ENCODE assay signal across 8 cellular contexts in the genomic region with DNA sequence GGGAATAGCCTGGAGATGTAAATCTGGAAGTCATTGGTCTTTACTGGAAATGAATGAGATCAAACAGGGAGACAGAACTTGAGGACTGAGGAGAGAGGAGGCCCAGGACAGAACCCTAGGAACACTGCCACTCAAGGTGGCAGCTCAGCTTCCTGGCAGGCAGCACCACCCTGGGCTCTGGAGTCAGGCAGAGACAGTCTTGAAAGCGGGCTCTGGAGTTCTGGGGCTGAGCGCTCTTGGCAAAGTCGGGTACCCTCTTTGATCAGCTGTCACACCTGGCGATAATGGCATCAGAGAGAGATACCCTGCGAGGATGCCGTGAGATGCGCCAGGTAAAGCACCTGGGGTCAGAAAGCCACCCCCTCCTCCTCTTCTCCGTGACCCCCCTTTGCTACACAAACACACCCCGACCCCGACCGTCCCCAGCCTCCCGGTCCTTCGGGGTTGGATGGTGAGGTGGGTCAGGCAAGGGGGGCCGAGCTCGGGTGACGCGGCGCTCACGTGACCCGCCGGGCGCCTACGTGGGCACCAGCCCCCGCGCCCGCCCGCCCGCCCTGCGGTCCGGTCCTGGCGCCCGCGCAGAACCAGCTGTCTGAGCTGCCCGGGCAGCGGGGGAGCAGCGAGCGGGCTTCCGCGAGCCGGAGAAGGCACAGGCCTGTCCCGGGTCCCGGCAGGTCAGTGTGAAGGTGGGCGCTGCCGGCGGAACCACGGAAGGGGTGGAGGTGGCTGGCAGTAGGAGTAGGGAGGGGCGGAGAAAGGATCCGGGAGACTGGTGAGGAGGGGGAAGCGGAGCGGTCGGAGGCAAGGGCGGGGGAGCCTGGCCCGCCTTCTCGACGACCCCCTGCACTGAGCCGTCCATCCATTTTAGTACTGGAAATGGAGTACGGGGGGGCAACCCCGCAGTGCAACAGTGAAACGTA. TPM values are rescaled to one million over a fixed set of nuclear protein-coding genes. Genes with fewer than 3 reads are reported as not detected.
DNase-seq lines count a peak whose midpoint lies in the region; ATAC-seq and TF ChIP-seq lines count a peak whose summit lies in the region.

A gene with protein sequence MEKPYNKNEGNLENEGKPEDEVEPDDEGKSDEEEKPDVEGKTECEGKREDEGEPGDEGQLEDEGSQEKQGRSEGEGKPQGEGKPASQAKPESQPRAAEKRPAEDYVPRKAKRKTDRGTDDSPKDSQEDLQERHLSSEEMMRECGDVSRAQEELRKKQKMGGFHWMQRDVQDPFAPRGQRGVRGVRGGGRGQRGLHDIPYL (plus strand): TSS at position 579 of the 920 bp plus-strand sequence. CDS start 1,102 bp downstream, outside the sequence.

- H3K4me2 ChIP-seq in Karpas-422 (ENCODE audit: low read depth, low read length, poor library complexity, severe bottlenecking) = peak within 1 kb of the TSS; percentile 70

- H3K9me2 ChIP-seq in Karpas-422 (replicated peaks; ENCODE audit: insufficient read depth, low read length) = no peaks in the 10 kb centered on the region

- peak within 1 kb of the TSS; percentile 70 for H3K4me3 ChIP-seq in Karpas-422 (ENCODE audit: low read length)
- peak within 1 kb of the TSS; percentile 77 for H3K4me3 ChIP-seq in lung

- H3K9ac ChIP-seq in Karpas-422 (ENCODE audit: low read length) = peak within 1 kb of the TSS; percentile 67

- peaks cover 15% of the 10 kb centered on the region for H3K4me1 Mint-ChIP-seq in stimulated activated naive CD8-positive, alpha-beta T cell treated with anti-CD3 and anti-CD28 coated beads, Interleukin-15, amount 100 ng/mL, for 72 hours

- H3K9me3 ChIP-seq in Karpas-422 (ENCODE audit: low read length) (no peaks in the 10 kb centered on the region), lung (ENCODE audit: control insufficient read depth in 2 of 2, insufficient read depth in 1 of 2, low read length in 1 of 2) (peaks cover 0 to 2% of the 10 kb centered on the region in 2 donors)

- no peaks in the 10 kb centered on the region for H3K9me3 Mint-ChIP-seq in stimulated activated naive CD8-positive, alpha-beta T cell treated with anti-CD3 and anti-CD28 coated beads, Interleukin-15, amount 100 ng/mL, for 72 hours

- no peak for TF ChIP-seq CTCF in lung (IDR thresholded peaks at IDR 0.05; ENCODE audit: control extremely low read depth, extremely low read depth)

- peak within 1 kb of the TSS; percentile 89 to 90 for H3K27ac Mint-ChIP-seq in stimulated activated naive CD8-positive, alpha-beta T cell treated with anti-CD3 and anti-CD28 coated beads, Interleukin-15, amount 100 ng/mL, for 72 hours

- H3K27ac ChIP-seq in Karpas-422 (ENCODE audit: low read length) (no peak within 1 kb of the TSS), lung (ENCODE audit: low read depth in 1 of 2, low read length in 1 of 2) (peak within 1 kb of the TSS; percentile 87 to 94)

- H4K20me1 ChIP-seq in Karpas-422 (ENCODE audit: insufficient read depth, low read depth, low read length) = no peaks in the 10 kb centered on the region

- H2AFZ ChIP-seq in Karpas-422 (ENCODE audit: low read length) = peak within 1 kb of the TSS; percentile 86

- H3K4me3 Mint-ChIP-seq in stimulated activated naive CD8-positive, alpha-beta T cell treated with anti-CD3 and anti-CD28 coated beads, Interleukin-15, amount 100 ng/mL, for 72 hours = peak within 1 kb of the TSS; percentile 77 to 83

- no peaks in the 10 kb centered on the region for H3K79me2 ChIP-seq in Karpas-422 (ENCODE audit: low read length)

- peak; percentile 51 for DNase-seq in EL
- no peak for DNase-seq in Karpas-422
- DNase-seq in effector CD8-positive, alpha-beta T cell (lab: John Stamatoyannopoulos, UW) = peak; percentile 37
- peak; percentile 47 for DNase-seq in lung (ENCODE audit: low spot score)
- peak; percentile 23 to 24 for DNase-seq in stimulated activated naive CD8-positive, alpha-beta T cell treated with anti-CD3 and anti-CD28 coated beads, Interleukin-15, amount 100 ng/mL, for 72 hours

- no peaks in the 10 kb centered on the region for H3K36me3 ChIP-seq in Karpas-422 (ENCODE audit: insufficient read depth, low read length)
- no peaks in the 10 kb centered on the region for H3K36me3 ChIP-seq in lung (ENCODE audit: control insufficient read depth in 2 of 2, insufficient read depth in 2 of 2, low read length in 2 of 2)

- H3K27me3 Mint-ChIP-seq in stimulated activated naive CD8-positive, alpha-beta T cell treated with anti-CD3 and anti-CD28 coated beads, Interleukin-15, amount 100 ng/mL, for 72 hours = no peaks in the 10 kb centered on the region

- WGBS in lung, 2 donors = 2 to 19% methylated on average over 24 to 59 of the region's 59 CpGs

- ATAC-seq in GM21528 (IDR thresholded peaks at IDR 0.05; ENCODE audit: low FRiP score, unreplicated experiment) (peak; percentile 72), lung (ENCODE audit: insufficient read depth, low FRiP score) (peak; percentile 70), GM18873 (IDR thresholded peaks at IDR 0.05; ENCODE audit: low FRiP score, unreplicated experiment) (no peak)
- peak; percentile 73 to 82 for ATAC-seq in activated CD4-positive, CD25-positive, alpha-beta regulatory T cell treated with anti-CD3 and anti-CD28 coated beads, Interleukin-2, amount 50 U/mL, for 24 hours
- ATAC-seq in stimulated activated naive CD8-positive, alpha-beta T cell treated with anti-CD3 and anti-CD28 coated beads, Interleukin-15, amount 100 ng/mL, for 72 hours = peak; percentile 85

- H3K4me1 ChIP-seq in Karpas-422 (ENCODE audit: low read length) (peaks cover 4% of the 10 kb centered on the region; the same call in 1 of the 2 replicates), lung (ENCODE audit: control insufficient read depth in 2 of 2, insufficient read depth in 2 of 2, low read length in 2 of 2) (peaks cover 0 to 2% of the 10 kb centered on the region in 2 donors)

- no peaks in the 10 kb centered on the region for H3K27me3 ChIP-seq in Karpas-422 (ENCODE audit: low read length)
- no peaks in the 10 kb centered on the region for H3K27me3 ChIP-seq in lung (ENCODE audit: control insufficient read depth, insufficient read depth)

RNA-seq across cellular contexts. Expression of the gene that starts here (rescaled TPM):
- 1.8 and 6.9 TPM in 2 replicates for total RNA-seq in Karpas-422 (2014; rRNA removed; shearing (Covaris generic); ENCODE audit: low replicate concordance)
- total RNA-seq in lung = 10 to 100 TPM in 1 of 2 donors, 1 to 10 TPM in 1; 5.9 to 28.0 TPM
- polyA plus RNA-seq in lung = 10 to 100 TPM; 29.8 to 37.9 TPM
